Comparison of ENCODE assay signal across 2 cellular contexts in genomic region chr19:44625531-44626066, GRCh38.
TF ChIP-seq lines count a peak whose summit lies in the region.

No MANE protein-coding gene starts in this region.

TF ChIP-seq in Ishikawa, 13 proteins besides CTCF, POLR2A, EP300 and RAD21:
- TF ChIP-seq, protein P1, sequence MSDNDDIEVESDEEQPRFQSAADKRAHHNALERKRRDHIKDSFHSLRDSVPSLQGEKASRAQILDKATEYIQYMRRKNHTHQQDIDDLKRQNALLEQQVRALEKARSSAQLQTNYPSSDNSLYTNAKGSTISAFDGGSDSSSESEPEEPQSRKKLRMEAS (IDR thresholded peaks at IDR 0.05), result peak; percentile 29; the same call in 1 of the 2 replicates
- TF ChIP-seq, protein P2, sequence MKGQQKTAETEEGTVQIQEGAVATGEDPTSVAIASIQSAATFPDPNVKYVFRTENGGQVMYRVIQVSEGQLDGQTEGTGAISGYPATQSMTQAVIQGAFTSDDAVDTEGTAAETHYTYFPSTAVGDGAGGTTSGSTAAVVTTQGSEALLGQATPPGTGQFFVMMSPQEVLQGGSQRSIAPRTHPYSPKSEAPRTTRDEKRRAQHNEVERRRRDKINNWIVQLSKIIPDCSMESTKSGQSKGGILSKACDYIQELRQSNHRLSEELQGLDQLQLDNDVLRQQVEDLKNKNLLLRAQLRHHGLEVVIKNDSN (IDR thresholded peaks at IDR 0.05), result peak; percentile 14; the same call in 1 of the 2 replicates
- TF ChIP-seq REST (IDR thresholded peaks at IDR 0.05; ENCODE audit: low read depth), result no peak
- peak; percentile 75; the same call in 1 of the 2 replicates for TF ChIP-seq YY1 (IDR thresholded peaks at IDR 0.05; ENCODE audit: low read depth)

TF ChIP-seq in HepG2, 621 proteins besides CTCF, POLR2A, EP300 and RAD21:
- TF ChIP-seq, protein P3, sequence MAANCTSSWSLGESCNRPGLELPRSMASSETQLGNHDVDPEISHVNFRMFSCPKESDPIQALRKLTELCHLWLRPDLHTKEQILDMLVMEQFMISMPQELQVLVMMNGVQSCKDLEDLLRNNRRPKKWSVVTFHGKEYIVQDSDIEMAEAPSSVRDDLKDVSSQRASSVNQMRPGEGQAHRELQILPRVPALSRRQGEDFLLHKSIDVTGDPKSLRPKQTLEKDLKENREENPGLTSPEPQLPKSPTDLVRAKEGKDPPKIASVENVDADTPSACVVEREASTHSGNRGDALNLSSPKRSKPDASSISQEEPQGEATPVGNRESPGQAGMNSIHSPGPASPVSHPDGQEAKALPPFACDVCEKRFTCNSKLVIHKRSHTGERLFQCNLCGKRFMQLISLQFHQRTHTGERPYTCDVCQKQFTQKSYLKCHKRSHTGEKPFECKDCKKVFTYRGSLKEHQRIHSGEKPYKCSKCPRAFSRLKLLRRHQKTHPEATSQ (CRISPR knock-in tag; IDR thresholded peaks at IDR 0.05; ENCODE audit: borderline replicate concordance), result 0 out of 2 replicates have a peak, but pooled peaks have one; percentile 40
- TF ChIP-seq XRCC5 (optimal IDR thresholded peaks at IDR 0.05; ENCODE audit: low read length), result no peak
- TF ChIP-seq ZNF430 (CRISPR knock-in tag; IDR thresholded peaks at IDR 0.05), result peak; percentile 77; the same call in 1 of the 2 replicates
- 0 out of 2 replicates have a peak, but pooled peaks have one; percentile 13 for TF ChIP-seq ZNF710 (CRISPR knock-in tag; IDR thresholded peaks at IDR 0.05; ENCODE audit: borderline replicate concordance)
- TF ChIP-seq DMAP1 (CRISPR knock-in tag; IDR thresholded peaks at IDR 0.05), result 0 out of 2 replicates have a peak, but pooled peaks have one; percentile 35
- TF ChIP-seq, protein P4, sequence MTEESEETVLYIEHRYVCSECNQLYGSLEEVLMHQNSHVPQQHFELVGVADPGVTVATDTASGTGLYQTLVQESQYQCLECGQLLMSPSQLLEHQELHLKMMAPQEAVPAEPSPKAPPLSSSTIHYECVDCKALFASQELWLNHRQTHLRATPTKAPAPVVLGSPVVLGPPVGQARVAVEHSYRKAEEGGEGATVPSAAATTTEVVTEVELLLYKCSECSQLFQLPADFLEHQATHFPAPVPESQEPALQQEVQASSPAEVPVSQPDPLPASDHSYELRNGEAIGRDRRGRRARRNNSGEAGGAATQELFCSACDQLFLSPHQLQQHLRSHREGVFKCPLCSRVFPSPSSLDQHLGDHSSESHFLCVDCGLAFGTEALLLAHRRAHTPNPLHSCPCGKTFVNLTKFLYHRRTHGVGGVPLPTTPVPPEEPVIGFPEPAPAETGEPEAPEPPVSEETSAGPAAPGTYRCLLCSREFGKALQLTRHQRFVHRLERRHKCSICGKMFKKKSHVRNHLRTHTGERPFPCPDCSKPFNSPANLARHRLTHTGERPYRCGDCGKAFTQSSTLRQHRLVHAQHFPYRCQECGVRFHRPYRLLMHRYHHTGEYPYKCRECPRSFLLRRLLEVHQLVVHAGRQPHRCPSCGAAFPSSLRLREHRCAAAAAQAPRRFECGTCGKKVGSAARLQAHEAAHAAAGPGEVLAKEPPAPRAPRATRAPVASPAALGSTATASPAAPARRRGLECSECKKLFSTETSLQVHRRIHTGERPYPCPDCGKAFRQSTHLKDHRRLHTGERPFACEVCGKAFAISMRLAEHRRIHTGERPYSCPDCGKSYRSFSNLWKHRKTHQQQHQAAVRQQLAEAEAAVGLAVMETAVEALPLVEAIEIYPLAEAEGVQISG (CRISPR knock-in tag; IDR thresholded peaks at IDR 0.05), result no peak
- TF ChIP-seq ETV5 (CRISPR knock-in tag; IDR thresholded peaks at IDR 0.05; ENCODE audit: borderline replicate concordance), result no peak
- TF ChIP-seq ZNF431 (CRISPR knock-in tag; IDR thresholded peaks at IDR 0.05; ENCODE audit: borderline replicate concordance, low read depth), result peak; percentile 51; the same call in 1 of the 2 replicates
